1 cellular context compared by ENCODE assay signal in genomic region chr11:68328374-68329091, GRCh38.
TF ChIP-seq lines count a peak whose summit lies in the region.

No MANE protein-coding gene starts in this region.

TF ChIP-seq in HepG2, 621 proteins besides CTCF, POLR2A, EP300 and RAD21 (continues in another document):
- TF ChIP-seq ZNF138 (CRISPR knock-in tag; IDR thresholded peaks at IDR 0.05; ENCODE audit: low read depth) = no peak
- TF ChIP-seq RNF219 (CRISPR knock-in tag; IDR thresholded peaks at IDR 0.05) = no peak
- TF ChIP-seq NR2F1 (CRISPR knock-in tag; IDR thresholded peaks at IDR 0.05) = no peak
- TF ChIP-seq ZBTB20 (CRISPR knock-in tag; IDR thresholded peaks at IDR 0.05; ENCODE audit: borderline replicate concordance, low read depth) = no peak
- no peak for TF ChIP-seq JUN (CRISPR knock-in tag; IDR thresholded peaks at IDR 0.05)
- no peak for TF ChIP-seq ZSCAN21 (CRISPR knock-in tag; IDR thresholded peaks at IDR 0.05; ENCODE audit: borderline replicate concordance)
- no peak for TF ChIP-seq ZNF3 (CRISPR knock-in tag; IDR thresholded peaks at IDR 0.05)
- TF ChIP-seq KLF16 (CRISPR knock-in tag; IDR thresholded peaks at IDR 0.05) = peak in 1 of 2 experiments; percentile 43; a peak in 1 of 4 replicates
- TF ChIP-seq ZKSCAN8 (CRISPR knock-in tag; IDR thresholded peaks at IDR 0.05; ENCODE audit: borderline replicate concordance) = peak; percentile 67; the same call in 1 of the 2 replicates
- no peak for TF ChIP-seq GZF1 (CRISPR knock-in tag; IDR thresholded peaks at IDR 0.05)
- no peak for TF ChIP-seq HNRNPLL (IDR thresholded peaks at IDR 0.05; ENCODE audit: low read depth, low read length, poor library complexity, severe bottlenecking)
- TF ChIP-seq PHF21A (CRISPR knock-in tag; IDR thresholded peaks at IDR 0.05) = no peak
- no peak for TF ChIP-seq ZC3H13 (CRISPR knock-in tag; IDR thresholded peaks at IDR 0.05)
- TF ChIP-seq HOXA3 (CRISPR knock-in tag; IDR thresholded peaks at IDR 0.05) = peak; percentile 74
- no peak for TF ChIP-seq RBFOX2 (IDR thresholded peaks at IDR 0.05; ENCODE audit: low read depth, low read length)
- TF ChIP-seq NFKBIZ (CRISPR knock-in tag; IDR thresholded peaks at IDR 0.05) = no peak
- 0 out of 2 replicates have a peak, but pooled peaks have one; percentile 53 for TF ChIP-seq PPARG (CRISPR knock-in tag; conservative IDR thresholded peaks at IDR 0.05)
- peak; percentile 35; the same call in 1 of the 2 replicates for TF ChIP-seq ZNF746 (CRISPR knock-in tag; IDR thresholded peaks at IDR 0.05)
- no peak for TF ChIP-seq PTBP1 (IDR thresholded peaks at IDR 0.05; ENCODE audit: low read depth, low read length, poor library complexity, severe bottlenecking)
- TF ChIP-seq HDAC6 (IDR thresholded peaks at IDR 0.05; ENCODE audit: low read depth, low read length) = no peak
- no peak for TF ChIP-seq NFE2L1 (CRISPR knock-in tag; IDR thresholded peaks at IDR 0.05; ENCODE audit: borderline replicate concordance)
- no peak for TF ChIP-seq ZNF251 (CRISPR knock-in tag; IDR thresholded peaks at IDR 0.05)
- no peak for TF ChIP-seq SP1 (IDR thresholded peaks at IDR 0.05)
- no peak for TF ChIP-seq SP1 (CRISPR knock-in tag; IDR thresholded peaks at IDR 0.05)
- TF ChIP-seq CREB3 (CRISPR knock-in tag; IDR thresholded peaks at IDR 0.05) = no peak
- no peak for TF ChIP-seq GFI1 (CRISPR knock-in tag; IDR thresholded peaks at IDR 0.05; ENCODE audit: borderline replicate concordance)
- no peak for TF ChIP-seq ZNF367 (CRISPR knock-in tag; IDR thresholded peaks at IDR 0.05; ENCODE audit: borderline replicate concordance)
- no peak for TF ChIP-seq CERS6 (CRISPR knock-in tag; IDR thresholded peaks at IDR 0.05)
- TF ChIP-seq KDM3A (CRISPR knock-in tag; IDR thresholded peaks at IDR 0.05; ENCODE audit: low read depth) = peak; percentile 72; the same call in 1 of the 2 replicates
- TF ChIP-seq XRCC5 (optimal IDR thresholded peaks at IDR 0.05; ENCODE audit: low read length) = peak; percentile 58
- peak; percentile 65; the same call in 1 of the 2 replicates for TF ChIP-seq ZNF7 (CRISPR knock-in tag; IDR thresholded peaks at IDR 0.05)
- TF ChIP-seq TCF12 (IDR thresholded peaks at IDR 0.05) = no peak
- TF ChIP-seq TCF12 (CRISPR knock-in tag; IDR thresholded peaks at IDR 0.05) = no peak
- peak; percentile 68; the same call in 1 of the 2 replicates for TF ChIP-seq TBX2 (CRISPR knock-in tag; IDR thresholded peaks at IDR 0.05; ENCODE audit: borderline replicate concordance)
- TF ChIP-seq TRIM22 (IDR thresholded peaks at IDR 0.05) = no peak
- no peak for TF ChIP-seq RERE (CRISPR knock-in tag; IDR thresholded peaks at IDR 0.05; ENCODE audit: low read depth)
- no peak for TF ChIP-seq ZFP1 (CRISPR knock-in tag; IDR thresholded peaks at IDR 0.05)
- TF ChIP-seq ZHX1 (CRISPR knock-in tag; IDR thresholded peaks at IDR 0.05; ENCODE audit: low read depth) = no peak
- TF ChIP-seq UBTF (CRISPR knock-in tag; IDR thresholded peaks at IDR 0.05) = peak; percentile 36
- no peak for TF ChIP-seq ZBTB38 (CRISPR knock-in tag; IDR thresholded peaks at IDR 0.05)
- no peak for TF ChIP-seq RAD51 (IDR thresholded peaks at IDR 0.05; ENCODE audit: borderline replicate concordance)
- no peak for TF ChIP-seq ZNF670 (CRISPR knock-in tag; IDR thresholded peaks at IDR 0.05; ENCODE audit: borderline replicate concordance)
- peak; percentile 41; the same call in 1 of the 2 replicates for TF ChIP-seq TFDP1 (CRISPR knock-in tag; IDR thresholded peaks at IDR 0.05; ENCODE audit: borderline replicate concordance)
- no peak for TF ChIP-seq ZZZ3 (CRISPR knock-in tag; IDR thresholded peaks at IDR 0.05; ENCODE audit: borderline replicate concordance)
- TF ChIP-seq TFDP2 (CRISPR knock-in tag; IDR thresholded peaks at IDR 0.05) = 0 out of 2 replicates have a peak, but pooled peaks have one; percentile 22
- TF ChIP-seq NFKB2 (CRISPR knock-in tag; IDR thresholded peaks at IDR 0.05; ENCODE audit: borderline replicate concordance) = no peak
